In the genomic region with DNA sequence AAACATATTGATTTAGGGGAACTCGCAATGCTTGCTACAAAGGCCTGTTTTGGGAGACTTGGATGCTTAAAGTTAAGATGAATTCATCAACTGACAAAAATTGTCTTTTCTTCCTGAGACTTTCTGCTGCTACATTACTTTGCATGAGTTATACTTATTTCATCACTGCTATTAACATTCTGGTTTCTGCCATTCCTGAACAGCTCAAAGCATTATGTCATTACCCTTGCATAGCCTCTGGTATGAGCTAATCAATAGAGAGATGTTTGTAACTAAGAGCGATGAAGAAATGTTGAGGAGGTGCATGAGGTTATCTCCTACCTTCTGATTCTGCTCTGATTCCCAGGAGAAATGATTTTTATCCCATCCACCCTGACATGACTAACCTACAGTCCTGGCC, we compare ENCODE assay signal across 16 cellular contexts.
"Had no signal": no experiment of that assay in that cellular context is flagged by ENCODE, and none has a peak within 500 bp of the region (broad histone marks: within the 10 kb centered on the region; RNA-seq: fewer than 3 reads in every experiment).

No MANE protein-coding gene starts in this region.

- H3K27me3 Mint-ChIP-seq: activated CD4-positive, alpha-beta memory T cell treated with anti-CD3 and anti-CD28 coated beads, Interleukin-2, amount 10 ng/mL, durations not matched to agents 7 days and 5 days; activated T-cell treated with anti-CD3 and anti-CD28 coated beads, Interleukin-2, amount 50 U/mL, for 24 hours; natural killer cell treated with Interleukin-12 subunit alpha and Interleukin-12 subunit beta and Interleukin-15 and Interleukin-18, amount 100 ng/mL, for 72 hours; stimulated activated memory B cell treated with anti-CD40 and anti-IgM and Interleukin-4, amounts not matched to agents 10 μg/mL and 1 μg/mL and 100 μg/mL, for 72 hours had no signal

- H3K9me3 Mint-ChIP-seq: activated T-cell treated with anti-CD3 and anti-CD28 coated beads, Interleukin-2, amount 50 U/mL, for 24 hours had no signal

- H3K4me1 Mint-ChIP-seq: activated CD4-positive, alpha-beta memory T cell treated with anti-CD3 and anti-CD28 coated beads, Interleukin-2, amount 10 ng/mL, durations not matched to agents 7 days and 5 days; stimulated activated memory B cell treated with anti-CD40 and anti-IgM and Interleukin-4, amounts not matched to agents 10 μg/mL and 1 μg/mL and 100 μg/mL, for 72 hours had no signal

- H3K27ac Mint-ChIP-seq: activated CD4-positive, alpha-beta memory T cell treated with anti-CD3 and anti-CD28 coated beads, Interleukin-2, amount 10 ng/mL, durations not matched to agents 7 days and 5 days; activated naive CD8-positive, alpha-beta T cell; activated T-cell treated with anti-CD3 and anti-CD28 coated beads, Interleukin-2, amount 50 U/mL, for 24 hours; natural killer cell treated with Interleukin-12 subunit alpha and Interleukin-12 subunit beta and Interleukin-15 and Interleukin-18, amount 100 ng/mL, for 72 hours; stimulated activated memory B cell treated with anti-CD40 and anti-IgM and Interleukin-4, amounts not matched to agents 10 μg/mL and 1 μg/mL and 100 μg/mL, for 72 hours had no signal

- H3K27ac ChIP-seq: cardiac muscle cell, sigmoid colon, tibial artery, vagina had no signal

- ATAC-seq: natural killer cell treated with Interleukin-12 subunit alpha and Interleukin-12 subunit beta and Interleukin-15 and Interleukin-18, amount 100 ng/mL, for 72 hours; stimulated activated memory B cell treated with anti-CD40 and anti-IgM and Interleukin-4, amounts not matched to agents 10 μg/mL and 1 μg/mL and 100 μg/mL, for 72 hours had no signal

- H3K36me3 ChIP-seq: cardiac muscle cell, sigmoid colon, tibial artery, vagina had no signal

- H3K4me3 Mint-ChIP-seq: activated CD4-positive, alpha-beta memory T cell treated with anti-CD3 and anti-CD28 coated beads, Interleukin-2, amount 10 ng/mL, durations not matched to agents 7 days and 5 days; activated naive CD8-positive, alpha-beta T cell; activated T-cell treated with anti-CD3 and anti-CD28 coated beads, Interleukin-2, amount 50 U/mL, for 24 hours; natural killer cell treated with Interleukin-12 subunit alpha and Interleukin-12 subunit beta and Interleukin-15 and Interleukin-18, amount 100 ng/mL, for 72 hours; stimulated activated memory B cell treated with anti-CD40 and anti-IgM and Interleukin-4, amounts not matched to agents 10 μg/mL and 1 μg/mL and 100 μg/mL, for 72 hours had no signal

- H3K9me3 ChIP-seq: sigmoid colon, tibial artery, vagina had no signal

- H3K36me3 Mint-ChIP-seq: activated naive CD8-positive, alpha-beta T cell; stimulated activated memory B cell treated with anti-CD40 and anti-IgM and Interleukin-4, amounts not matched to agents 10 μg/mL and 1 μg/mL and 100 μg/mL, for 72 hours had no signal

- H3K4me1 ChIP-seq: sigmoid colon, tibial artery, vagina had no signal

- DNase-seq: activated CD4-positive, alpha-beta memory T cell treated with anti-CD3 and anti-CD28 coated beads, Interleukin-2, amount 10 ng/mL, durations not matched to agents 7 days and 5 days; activated CD4-positive, CD25-positive, alpha-beta regulatory T cell treated with anti-CD3 and anti-CD28 coated beads, Interleukin-2, amount 50 U/mL, for 72 hours; activated effector memory CD4-positive, alpha-beta T cell treated with anti-CD3 and anti-CD28 coated beads, Interleukin-2, amount 50 U/mL, for 16 hours; activated T-cell treated with anti-CD3 and anti-CD28 coated beads, Interleukin-2, amount 50 U/mL, for 24 hours; foreskin fibroblast; glutamatergic neuron; hypothalamus; mesendoderm; occipital lobe; sigmoid colon; tibial artery had no signal

- H3K4me3 ChIP-seq: cardiac muscle cell, sigmoid colon, tibial artery, vagina had no signal

- H3K27me3 ChIP-seq: cardiac muscle cell, sigmoid colon, tibial artery, vagina had no signal
